In the genomic region with DNA sequence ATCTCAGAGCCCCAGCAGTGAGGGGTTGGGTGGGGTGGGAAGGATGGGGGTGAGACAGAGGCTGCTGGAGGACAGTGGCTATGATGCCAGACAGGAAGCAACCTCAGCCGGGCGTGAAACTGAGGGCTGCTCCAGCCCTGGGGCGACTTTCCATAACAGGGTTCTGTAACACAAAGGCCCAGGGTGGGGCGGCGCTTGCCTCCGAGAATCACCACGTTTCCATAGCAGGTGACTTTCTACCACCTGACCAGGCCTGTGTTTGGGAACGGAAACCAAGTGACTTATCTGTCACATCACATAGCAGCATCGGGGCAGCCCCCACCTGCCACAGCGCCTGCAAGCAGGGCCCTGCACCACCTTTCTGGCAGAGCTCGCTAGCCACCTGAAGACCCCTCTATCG, we compare ENCODE assay signal across 14 cellular contexts.
A peak's percentile ranks its signal among the peaks of the same experiment; 100 is the strongest.
DNase-seq lines count a peak whose midpoint lies in the region; ATAC-seq lines count a peak whose summit lies in the region.
"Had no signal": no experiment of that assay in that cellular context is flagged by ENCODE, and none has a peak within 500 bp of the region (broad histone marks: within the 10 kb centered on the region; RNA-seq: fewer than 3 reads in every experiment).

No MANE protein-coding gene starts in this region.

- H3K18ac ChIP-seq in mesenchymal stem cell (ENCODE audit: low read depth in 1 of 2, low read length in 2 of 2): no peak overlapping the region

- DNase-seq in COLO668 (lab: John Stamatoyannopoulos, UW; ENCODE audit: unreplicated experiment) (peak; percentile 93), mesenchymal stem cell (no peak), NCI-H524 treated with DMSO at 0.1 percent for 48 hours (lab: John Stamatoyannopoulos, UW) (no peak), SKM-1 treated with dmso at 0.1 percent for 144 hours (lab: John Stamatoyannopoulos, UW; ENCODE audit: unreplicated experiment) (no peak), NCI-H1092 (lab: John Stamatoyannopoulos, UW) (no peak), HT-29 (ENCODE audit: low spot score) (no peak)
- peak; percentile 12 for DNase-seq in activated T-cell treated with anti-CD3 and anti-CD28 coated beads, Interleukin-2, amount 50 U/mL, for 4 hours
- DNase-seq: activated CD4-positive, alpha-beta T cell treated with anti-CD3 and anti-CD28 coated beads for 1 hour; body of pancreas; endodermal cell; NCI-H510A treated with DMSO at 0.1 percent for 48 hours; SIG-M5 had no signal

- H3K4me1 Mint-ChIP-seq in activated T-cell treated with anti-CD3 and anti-CD28 coated beads, Interleukin-2, amount 50 U/mL, for 4 hours (ENCODE audit: low read depth): peaks cover 8% of the 10 kb centered on the region
- H3K4me1 Mint-ChIP-seq: endodermal cell had no signal

- H4K91ac ChIP-seq in mesenchymal stem cell (ENCODE audit: low read length): no peak overlapping the region

- no peaks in the 10 kb centered on the region for H3K27me3 Mint-ChIP-seq in activated T-cell treated with anti-CD3 and anti-CD28 coated beads, Interleukin-2, amount 50 U/mL, for 4 hours (ENCODE audit: low read depth)

- H3K4me3 Mint-ChIP-seq in activated T-cell treated with anti-CD3 and anti-CD28 coated beads, Interleukin-2, amount 50 U/mL, for 4 hours: no peak overlapping the region
- H3K4me3 Mint-ChIP-seq: endodermal cell had no signal

- ATAC-seq in GM18511 (IDR thresholded peaks at IDR 0.05; ENCODE audit: unreplicated experiment): peak; percentile 79
- no peak for ATAC-seq in activated T-cell treated with anti-CD3 and anti-CD28 coated beads, Interleukin-2, amount 50 U/mL, for 4 hours
- ATAC-seq: body of pancreas had no signal

- H2AFZ ChIP-seq in mesenchymal stem cell (ENCODE audit: low read depth, low read length): no peak overlapping the region

- H3K4me1 ChIP-seq in mesenchymal stem cell (ENCODE audit: control insufficient read depth, insufficient read depth, low read depth, low read length): peaks cover 30% of the 10 kb centered on the region
- H3K4me1 ChIP-seq: body of pancreas had no signal

- H3K4ac ChIP-seq in mesenchymal stem cell (ENCODE audit: low read depth in 1 of 2, low read length in 2 of 2): no peak overlapping the region

- H3K4me3 ChIP-seq in mesenchymal stem cell (ENCODE audit: insufficient read depth in 1 of 2, low read depth in 1 of 2, low read length in 2 of 2): no peak overlapping the region
- H3K4me3 ChIP-seq: body of pancreas, thoracic aorta had no signal

- no peak overlapping the region for H2BK12ac ChIP-seq in mesenchymal stem cell (ENCODE audit: low read length in 2 of 2)

- H3K36me3 Mint-ChIP-seq in activated T-cell treated with anti-CD3 and anti-CD28 coated beads, Interleukin-2, amount 50 U/mL, for 4 hours (ENCODE audit: insufficient read depth): no peaks in the 10 kb centered on the region

- peaks cover 10% of the 10 kb centered on the region for H3K9me3 Mint-ChIP-seq in activated T-cell treated with anti-CD3 and anti-CD28 coated beads, Interleukin-2, amount 50 U/mL, for 4 hours

- no peak overlapping the region for H3K9ac ChIP-seq in mesenchymal stem cell (ENCODE audit: low read length)

- H3K79me1 ChIP-seq in mesenchymal stem cell (replicated peaks; ENCODE audit: low read length, poor library complexity, severe bottlenecking): peaks cover 2% of the 10 kb centered on the region

- H3K4me2 ChIP-seq in mesenchymal stem cell (ENCODE audit: low read length, poor library complexity, severe bottlenecking): no peak overlapping the region

- peak overlapping the region; percentile 74 for H2AK5ac ChIP-seq in mesenchymal stem cell (ENCODE audit: low read length, severe bottlenecking)

- WGBS in mesenchymal stem cell: 92% methylated on average over 12 of the region's 12 CpGs

- H4K8ac ChIP-seq in mesenchymal stem cell (ENCODE audit: low read length): no peak overlapping the region

- peaks cover 0 to 29% of the 10 kb centered on the region in 2 experiments for H3K27me3 ChIP-seq in mesenchymal stem cell (ENCODE audit: control insufficient read depth in 1 of 2, insufficient read depth in 1 of 2, low read length in 2 of 2)
- H3K27me3 ChIP-seq: body of pancreas had no signal

- no peak overlapping the region for H2BK5ac ChIP-seq in mesenchymal stem cell (ENCODE audit: low read depth, low read length, poor library complexity, severe bottlenecking)

- no peak overlapping the region for H3K14ac ChIP-seq in mesenchymal stem cell (ENCODE audit: low read length in 2 of 2)

- H2BK15ac ChIP-seq in mesenchymal stem cell (ENCODE audit: low read depth, poor library complexity, severe bottlenecking): no peak overlapping the region

- H3K23ac ChIP-seq in mesenchymal stem cell (ENCODE audit: low read length in 2 of 2): no peak overlapping the region

- peaks cover 0 to 26% of the 10 kb centered on the region in 2 experiments for H3K36me3 ChIP-seq in mesenchymal stem cell (ENCODE audit: control insufficient read depth in 1 of 2, insufficient read depth in 2 of 2, low read depth in 1 of 2, low read length in 2 of 2)
- H3K36me3 ChIP-seq: thoracic aorta had no signal

- no peak overlapping the region for H2BK120ac ChIP-seq in mesenchymal stem cell (ENCODE audit: low read depth, low read length)

- H3K9me3 ChIP-seq in mesenchymal stem cell (ENCODE audit: control insufficient read depth, low read length): peaks cover 5% of the 10 kb centered on the region
- H3K9me3 ChIP-seq: body of pancreas had no signal

- H3K27ac ChIP-seq in mesenchymal stem cell (ENCODE audit: low read length, poor library complexity, severe bottlenecking): no peak overlapping the region
- H3K27ac ChIP-seq: body of pancreas, thoracic aorta had no signal

Comparison
In these comparisons a context has a peak if more than half of its experiments do, and no peak if none do; other contexts are left out.
1. DNase-seq: peak in COLO668 (single experiment) and activated T-cell treated with anti-CD3 and anti-CD28 coated beads, Interleukin-2, amount 50 U/mL, for 4 hours (single experiment); none in mesenchymal stem cell (single experiment), NCI-H524 treated with DMSO at 0.1 percent for 48 hours (single experiment), SKM-1 treated with dmso at 0.1 percent for 144 hours (single experiment), NCI-H1092 (single experiment) and HT-29 (single experiment).